In genomic region chr20:22586645-22587310, GRCh38 we compare ENCODE assay signal across 8 cellular contexts. TPM values are rescaled to one million over a fixed set of nuclear protein-coding genes. Genes with fewer than 3 reads are reported as not detected.
DNase-seq lines count a peak whose midpoint lies in the region; ATAC-seq, FAIRE-seq and TF ChIP-seq lines count a peak whose summit lies in the region.

No MANE protein-coding gene starts in this region.

- H3K23me2 ChIP-seq in H1 (ENCODE audit: low read depth, low read length), result peaks cover 3% of the 10 kb centered on the region; the same call in 1 of the 2 replicates

- no peaks in the 10 kb centered on the region for H3K79me1 ChIP-seq in H1 (ENCODE audit: low read depth, low read length)

- no peak overlapping the region for H3K9ac ChIP-seq in H1 (replicated peaks in 1 of 4; ENCODE audit: extremely low read depth in 1 of 4, low read depth in 3 of 4, low read length in 3 of 4)
- H3K9ac ChIP-seq in neural cell (ENCODE audit: low read length), result no peak overlapping the region

- peak; percentile 71 to 78 for TF ChIP-seq RAD21 in H1 (IDR thresholded peaks at IDR 0.05 in 1 of 2, conservative IDR thresholded peaks at IDR 0.05 in 1 of 2; ENCODE audit: low read depth in 2 of 2, low read length in 2 of 2)
- no peak for TF ChIP-seq RAD21 in neural cell (conservative IDR thresholded peaks at IDR 0.05)

- no peak overlapping the region; the same call in 1 of the 2 replicates for H2BK12ac ChIP-seq in H1 (ENCODE audit: low read depth, low read length)

- H4K20me1 ChIP-seq in H1 (replicated peaks in 1 of 2; ENCODE audit: control insufficient read depth in 1 of 2, insufficient read depth in 2 of 2, low read length in 2 of 2), result peaks cover 8 to 9% of the 10 kb centered on the region in 2 experiments
- H4K20me1 ChIP-seq in neural cell (ENCODE audit: insufficient read depth), result no peaks in the 10 kb centered on the region

- H3K27ac ChIP-seq in H1 (ENCODE audit: low read depth, low read length) (no peak overlapping the region), neural cell (ENCODE audit: low read length) (no peak overlapping the region)

- H2AFZ ChIP-seq in H1 (ENCODE audit: low read length) (no peak overlapping the region), neural cell (ENCODE audit: low read depth, low read length) (no peak overlapping the region)

- POLR2A ChIA-PET in H1 (lab: Charles Lee; ENCODE audit: partially characterized antibody), result interaction anchor here (0.9 to 1.3 kb wide), 3 partner anchors 12 to 199 kb away, joined by 3 to 5 read pairs (median 3); no protein-coding TSS in a partner anchor

- TF ChIP-seq EP300 in H1 (IDR thresholded peaks at IDR 0.05; ENCODE audit: borderline replicate concordance in 1 of 2, low read depth in 2 of 2, low read length in 2 of 2), result no peak
- TF ChIP-seq EP300 in neural cell (conservative IDR thresholded peaks at IDR 0.05; ENCODE audit: poor library complexity, severe bottlenecking), result no peak

- H3K9me3 ChIP-seq in H1 (ENCODE audit: insufficient read depth in 2 of 2, low read depth in 1 of 2, low read length in 1 of 2) (peaks cover 0 to 3% of the 10 kb centered on the region in 2 experiments; a peak in 1 of 4 replicates), neural cell (ENCODE audit: low read length) (peaks cover 10% of the 10 kb centered on the region)

- H3K36me3 ChIP-seq in H1 (ENCODE audit: control insufficient read depth in 2 of 4, insufficient read depth in 4 of 4, low read length in 3 of 4) (peaks cover 0 to 15% (median 0%) of the 10 kb centered on the region in 4 experiments; a peak in 1 of 8 replicates), neural cell (ENCODE audit: insufficient read depth, low read length) (no peaks in the 10 kb centered on the region)

- ATAC-seq in HG03469 (IDR thresholded peaks at IDR 0.05; ENCODE audit: unreplicated experiment), result no peak

- H2BK5ac ChIP-seq in H1 (ENCODE audit: low read depth, low read length), result no peak overlapping the region

- no peaks in the 10 kb centered on the region for H3F3A ChIP-seq in neural cell (ENCODE audit: insufficient read depth, low read length, poor library complexity, severe bottlenecking)

- H2BK15ac ChIP-seq in H1 (ENCODE audit: low read length), result no peak overlapping the region; the same call in 1 of the 2 replicates

- H3K4me3 ChIP-seq in H1 (ENCODE audit: extremely low read depth in 1 of 4, insufficient read depth in 2 of 4, low read depth in 3 of 4, low read length in 4 of 4) (peak overlapping the region in 3 of 4 experiments; percentile 2 to 52 (median 19); a peak in 3 of 8 replicates), neural cell (ENCODE audit: low read length) (no peak overlapping the region)

- FAIRE-seq in H1 (lab: Jason Lieb, UNC), result no peak

- H3K56ac ChIP-seq in H1 (replicated peaks; ENCODE audit: insufficient read length, low read depth, low read length), result no peak overlapping the region

- H3K14ac ChIP-seq in H1 (ENCODE audit: insufficient read length), result no peak overlapping the region

- peaks cover 9 to 21% (median 14%) of the 10 kb centered on the region in 4 experiments for H3K4me1 ChIP-seq in H1 (replicated peaks in 1 of 4; ENCODE audit: control insufficient read depth in 3 of 4, insufficient read depth in 4 of 4, low read length in 3 of 4)

- no peak overlapping the region for H2AK5ac ChIP-seq in H1 (ENCODE audit: low read depth, low read length)

- H3K18ac ChIP-seq in H1 (ENCODE audit: extremely low read depth, low read length), result peak overlapping the region; percentile 48; the same call in 1 of the 2 replicates

- H3K23ac ChIP-seq in H1 (ENCODE audit: insufficient read length), result no peak overlapping the region

- H3K79me2 ChIP-seq in H1 (ENCODE audit: control insufficient read depth in 1 of 2, insufficient read depth in 2 of 2, low read length in 2 of 2) (no peaks in the 10 kb centered on the region), neural cell (replicated peaks; ENCODE audit: insufficient read depth, low read length) (no peaks in the 10 kb centered on the region)

- H3K4me2 ChIP-seq in H1 (ENCODE audit: insufficient read depth in 1 of 2, low read depth in 2 of 2, low read length in 2 of 2) (peak overlapping the region; percentile 8 to 59), neural cell (ENCODE audit: low read length) (no peak overlapping the region)

- TF ChIP-seq CTCF in H1 (IDR thresholded peaks at IDR 0.05; ENCODE audit: control extremely low read depth in 1 of 3, insufficient read depth in 1 of 3, low read depth in 1 of 3, low read length in 3 of 3) (peak; percentile 76 to 83 (median 83)), neural cell (IDR thresholded peaks at IDR 0.05; ENCODE audit: poor library complexity, severe bottlenecking) (peak; percentile 19)

- H3K9me2 ChIP-seq in neural cell (ENCODE audit: insufficient read depth, low read length), result no peaks in the 10 kb centered on the region

- H2BK20ac ChIP-seq in H1 (ENCODE audit: low read length), result no peak overlapping the region

- H3K4ac ChIP-seq in H1 (replicated peaks; ENCODE audit: insufficient read length, low read depth, low read length), result no peak overlapping the region

- H2BK120ac ChIP-seq in H1 (replicated peaks; ENCODE audit: low read depth, low read length), result no peak overlapping the region

- no peak for TF ChIP-seq POLR2A in H1 (IDR thresholded peaks at IDR 0.05; ENCODE audit: control extremely low read depth in 1 of 2, low read depth in 2 of 2, low read length in 2 of 2)

- CTCF ChIA-PET in H1 (lab: Charles Lee; ENCODE audit: partially characterized antibody), result interaction anchor here (0.6 to 4.9 kb wide), 75 partner anchors 10 to 1077 kb away, joined by 3 to 82 read pairs (median 5); partner anchors contain the start of gene PAX1

- DNase-seq in DMS53 treated with DMSO at 0.1 percent for 48 hours (lab: John Stamatoyannopoulos, UW; ENCODE audit: unreplicated experiment) (peak; percentile 29), LHCN-M2 (ENCODE audit: low read depth) (peak; percentile 7), H1 (ENCODE audit: low read depth in 1 of 2, low spot score in 2 of 2) (peak in 1 of 2 experiments; percentile 90), NK-92 (lab: John Stamatoyannopoulos, UW; ENCODE audit: unreplicated experiment) (no peak), NCI-H1694 (lab: John Stamatoyannopoulos, UW) (no peak)
- no peak for DNase-seq in effector CD4-positive, alpha-beta T cell

- peaks cover 71 to 89% (median 86%) of the 10 kb centered on the region in 4 experiments for H3K27me3 ChIP-seq in H1 (replicated peaks in 1 of 4; ENCODE audit: control insufficient read depth in 3 of 4, extremely low read depth in 1 of 4, insufficient read depth in 3 of 4, low read length in 3 of 4)
- H3K27me3 ChIP-seq in neural cell (ENCODE audit: insufficient read depth, low read depth, low read length), result peaks cover 98% of the 10 kb centered on the region

- H4K91ac ChIP-seq in H1 (replicated peaks; ENCODE audit: insufficient read length, low read length), result no peak overlapping the region

- no peak overlapping the region for H4K5ac ChIP-seq in H1 (ENCODE audit: insufficient read length, low read depth, low read length)

- 5% methylated on average over 34 of the region's 47 CpGs; no CpG with 5 or more reads in 1 of the 2 experiments for WGBS in H1 (ENCODE audit: extremely low coverage in 1 of 2, insufficient coverage in 1 of 2, insufficient read length in 1 of 2, insufficient replicate concordance in 2 of 2, low coverage in 1 of 2, low lambda C conversion rate in 2 of 2, missing lambda C conversion rate in 1 of 2), 2 experiments

- H4K8ac ChIP-seq in H1 (ENCODE audit: extremely low read depth, insufficient read depth, low read length), result peak overlapping the region; percentile 72

TF ChIP-seq in H1, 55 proteins besides CTCF, POLR2A, EP300 and RAD21 (continues in another document):
- no peak for TF ChIP-seq KDM1A (IDR thresholded peaks at IDR 0.05; ENCODE audit: borderline replicate concordance, low read length)
- TF ChIP-seq RFX5 (IDR thresholded peaks at IDR 0.05; ENCODE audit: borderline replicate concordance, low read depth, low read length), result no peak
- TF ChIP-seq BRCA1 (IDR thresholded peaks at IDR 0.05; ENCODE audit: low read depth, low read length), result no peak
- TF ChIP-seq HDAC2 (IDR thresholded peaks at IDR 0.05; ENCODE audit: borderline replicate concordance in 1 of 2, low read depth in 2 of 2, low read length in 2 of 2), result peak in 1 of 2 experiments; percentile 49; a peak in 1 of 4 replicates
- TF ChIP-seq SUZ12 (IDR thresholded peaks at IDR 0.05; ENCODE audit: low read length), result peak; percentile 26

TF ChIP-seq in neural cell, 6 proteins besides CTCF, POLR2A, EP300 and RAD21 (continues in another document):
- no peak for TF ChIP-seq SMC3 (conservative IDR thresholded peaks at IDR 0.05; ENCODE audit: poor library complexity)

RNA-seq across cellular contexts. Expression of gene FOXA2, which starts 2.4 kb away (rescaled TPM):
- total RNA-seq in LHCN-M2 (2014; rRNA removed), result not detected in 2 replicates
- polyA plus RNA-seq in LHCN-M2 (2012), result not detected
- 0.34 TPM in 1 of 2 replicates, not detected in the other for total RNA-seq in H1 (2021; fragmentation: NEBNext Ultra II Directional; extraction: Animal tissue kit (Norgen Biotek cat#: 25700))
- polyA plus RNA-seq in H1 (2011; rRNA removed), result 0.09 TPM in 1 of 2 replicates, not detected in the other
- not detected for polyA plus RNA-seq in H1 (2011; cell fraction: cytosol; rRNA removed)
- polyA plus RNA-seq in H1 (2011; cell fraction: nucleus; rRNA removed), result 0.04 TPM
- polyA plus RNA-seq in H1 (2012, experiment 1 of 2), result 0.06 to 0.12 TPM (median 0.09 TPM) in 3 of 4 replicates, not detected in the other
- polyA plus RNA-seq in H1 (2012, experiment 2 of 2), result 0.12 TPM
- polyA plus RNA-seq in H1 (2013, experiment 1 of 2), result 0.28 TPM
- polyA plus RNA-seq in H1 (2013, experiment 2 of 2), result 0.31 TPM
- not detected in 2 replicates for polyA minus RNA-seq in H1 (2011; rRNA and poly(A)+ RNA removed)
- polyA minus RNA-seq in H1 (2011; cell fraction: cytosol; rRNA and poly(A)+ RNA removed), result not detected
- not detected for polyA minus RNA-seq in H1 (2011; cell fraction: nucleus; rRNA and poly(A)+ RNA removed)
- polyA plus RNA-seq in neural cell, result not detected in 2 replicates
- not detected in 2 replicates for polyA minus RNA-seq in neural cell

Comparison
In these comparisons a context has a peak if more than half of its experiments do, and no peak if none do; other contexts are left out.
1. DNase-seq: peak in DMS53 treated with DMSO at 0.1 percent for 48 hours (single experiment) and LHCN-M2 (single experiment); none in NK-92 (single experiment), effector CD4-positive, alpha-beta T cell (single experiment) and NCI-H1694 (single experiment).